Comparison of ENCODE assay signal across 21 cellular contexts in the genomic region with DNA sequence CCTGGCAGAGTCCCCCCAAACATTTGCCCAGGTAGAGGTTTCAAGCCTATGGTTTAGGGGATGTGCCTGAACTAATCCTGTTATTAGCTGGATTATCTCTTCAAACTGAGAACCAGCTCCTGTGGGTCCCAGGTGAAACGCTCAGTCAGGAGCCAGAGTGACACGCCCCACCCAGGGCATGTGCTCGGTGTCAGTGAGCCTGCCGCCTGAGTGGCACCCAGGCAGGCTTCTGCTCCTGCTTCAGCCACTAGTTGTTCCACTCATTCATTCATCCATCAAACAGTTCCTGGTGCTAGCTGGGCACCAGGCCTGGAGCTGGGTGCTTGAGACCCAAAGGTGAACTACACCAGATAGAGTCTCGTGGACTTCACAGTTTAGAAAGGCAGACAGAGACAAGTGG.
DNase-seq lines count a peak whose midpoint lies in the region; ATAC-seq and TF ChIP-seq lines count a peak whose summit lies in the region.
"Had no signal": no experiment of that assay in that cellular context is flagged by ENCODE, and none has a peak within 500 bp of the region (broad histone marks: within the 10 kb centered on the region; RNA-seq: fewer than 3 reads in every experiment).

No MANE protein-coding gene starts in this region.

- H2AFZ ChIP-seq in neuronal stem cell (ENCODE audit: low read length) = no peak overlapping the region

- no peak overlapping the region for H3K27ac ChIP-seq in WERI-Rb-1
- H3K27ac ChIP-seq in neuronal stem cell (replicated peaks; ENCODE audit: low read length) = no peak overlapping the region
- H3K27ac ChIP-seq: 22Rv1; A549; BLaER1 treated with 17β-estradiol and CSF1 and Interleukin-3, amounts not matched to agents 10 nM and 100 nM; C4-2B had no signal

- peaks cover 5% of the 10 kb centered on the region for H3K9me3 ChIP-seq in WERI-Rb-1 (ENCODE audit: severe bottlenecking)
- peaks cover 0 to 2% of the 10 kb centered on the region in 2 donors for H3K9me3 ChIP-seq in neuronal stem cell (replicated peaks in 1 of 2; ENCODE audit: control insufficient read depth in 2 of 2, insufficient read depth in 1 of 2, low read depth in 1 of 2, low read length in 2 of 2)

- no peak overlapping the region for H3K4me3 ChIP-seq in WERI-Rb-1 (ENCODE audit: low read depth, low read length)
- no peak overlapping the region for H3K4me3 ChIP-seq in neuronal stem cell (ENCODE audit: low read length in 2 of 2)
- H3K4me3 ChIP-seq: A549; BLaER1 treated with 17β-estradiol and CSF1 and Interleukin-3, amounts not matched to agents 10 nM and 100 nM; GM12878 had no signal

- H3K4me2 ChIP-seq in neuronal stem cell (ENCODE audit: insufficient read depth, low read length, poor library complexity, severe bottlenecking) = no peak overlapping the region
- H3K4me2 ChIP-seq: A549; BLaER1 treated with 17β-estradiol and CSF1 and Interleukin-3, amounts not matched to agents 10 nM and 100 nM had no signal

- no peak overlapping the region for H2BK12ac ChIP-seq in neuronal stem cell (ENCODE audit: low read length)

- no peak for TF ChIP-seq CTCF in WERI-Rb-1 (IDR thresholded peaks at IDR 0.05; ENCODE audit: low read depth, low read length)

- peak overlapping the region; percentile 1 for H2AK5ac ChIP-seq in neuronal stem cell (ENCODE audit: low read depth, low read length)

- no peaks in the 10 kb centered on the region for H3K79me1 ChIP-seq in neuronal stem cell (ENCODE audit: low read depth, low read length)

- H2BK15ac ChIP-seq in neuronal stem cell (ENCODE audit: low read length) = no peak overlapping the region

- H3K4ac ChIP-seq in neuronal stem cell (ENCODE audit: low read length) = no peak overlapping the region

- no peak overlapping the region for H4K8ac ChIP-seq in neuronal stem cell (ENCODE audit: low read depth, low read length)

- H3K23ac ChIP-seq in neuronal stem cell (ENCODE audit: low read depth, low read length, poor library complexity) = no peak overlapping the region

- no peak for ATAC-seq in HG03571 (IDR thresholded peaks at IDR 0.05; ENCODE audit: unreplicated experiment)
- ATAC-seq: CD8-positive, alpha-beta T cell; GM12878 had no signal

- H3K9ac ChIP-seq in neuronal stem cell (ENCODE audit: low read depth, low read length, poor library complexity) = no peak overlapping the region
- H3K9ac ChIP-seq: BLaER1 treated with 17β-estradiol and CSF1 and Interleukin-3, amounts not matched to agents 10 nM and 100 nM had no signal

- H3K4me1 ChIP-seq in neuronal stem cell (ENCODE audit: control insufficient read depth in 2 of 2, insufficient read depth in 1 of 2, low read depth in 1 of 2, low read length in 2 of 2) = no peaks in the 10 kb centered on the region
- H3K4me1 ChIP-seq: A549 had no signal

- no CpG with 5 or more reads among the region's 5 CpGs for WGBS in neuronal stem cell (ENCODE audit: extremely low coverage in 2 of 2, insufficient read length in 2 of 2, insufficient replicate concordance in 1 of 2), 2 donors

- no peak overlapping the region for H3K14ac ChIP-seq in neuronal stem cell (ENCODE audit: low read length)

- no peak overlapping the region for H4K91ac ChIP-seq in neuronal stem cell (ENCODE audit: low read depth, low read length, poor library complexity)

- no peaks in the 10 kb centered on the region for H3K27me3 ChIP-seq in WERI-Rb-1 (ENCODE audit: insufficient read depth, low read depth, severe bottlenecking)
- H3K27me3 ChIP-seq in neuronal stem cell (ENCODE audit: control insufficient read depth in 3 of 3, insufficient read depth in 3 of 3, low read depth in 1 of 3, low read length in 3 of 3) = peaks cover 0 to 7% (median 0%) of the 10 kb centered on the region in 3 experiments
- H3K27me3 ChIP-seq: BLaER1 treated with 17β-estradiol and CSF1 and Interleukin-3, amounts not matched to agents 10 nM and 100 nM had no signal

- DNase-seq in NCI-H82 (lab: John Stamatoyannopoulos, UW) (peak; percentile 12), NCI-H82 treated with DMSO at 0.1 percent for 48 hours (lab: John Stamatoyannopoulos, UW; ENCODE audit: unreplicated experiment) (no peak), WERI-Rb-1 (peak; percentile 42), neuronal stem cell (ENCODE audit: low spot score) (no peak), SHP77 treated with DMSO at 0.1 percent for 48 hours (lab: John Stamatoyannopoulos, UW) (no peak)
- DNase-seq: AML-193; Caco-2; Calu3; CD4-positive, alpha-beta T cell; DMS153; DMS53; DMS79; DND-41; GDM1 had no signal

- H3K18ac ChIP-seq in neuronal stem cell (ENCODE audit: low read length) = no peak overlapping the region

- H2BK5ac ChIP-seq in neuronal stem cell (ENCODE audit: low read length) = no peak overlapping the region

- H3K36me3 ChIP-seq in WERI-Rb-1 (no peaks in the 10 kb centered on the region), neuronal stem cell (replicated peaks in 1 of 2; ENCODE audit: control insufficient read depth in 2 of 2, insufficient read depth in 2 of 2, low read length in 2 of 2) (no peaks in the 10 kb centered on the region)
- H3K36me3 ChIP-seq: BLaER1 treated with 17β-estradiol and CSF1 and Interleukin-3, amounts not matched to agents 10 nM and 100 nM had no signal

- H2BK120ac ChIP-seq in neuronal stem cell (ENCODE audit: low read depth, low read length) = no peak overlapping the region

Comparison
In these comparisons a context has a peak if more than half of its experiments do, and no peak if none do; other contexts are left out.
1. DNase-seq: peak in NCI-H82 (single experiment) and WERI-Rb-1 (single experiment); none in NCI-H82 treated with DMSO at 0.1 percent for 48 hours (single experiment), neuronal stem cell (single experiment) and SHP77 treated with DMSO at 0.1 percent for 48 hours (single experiment).